15 cellular contexts compared by ENCODE assay signal in the genomic region with DNA sequence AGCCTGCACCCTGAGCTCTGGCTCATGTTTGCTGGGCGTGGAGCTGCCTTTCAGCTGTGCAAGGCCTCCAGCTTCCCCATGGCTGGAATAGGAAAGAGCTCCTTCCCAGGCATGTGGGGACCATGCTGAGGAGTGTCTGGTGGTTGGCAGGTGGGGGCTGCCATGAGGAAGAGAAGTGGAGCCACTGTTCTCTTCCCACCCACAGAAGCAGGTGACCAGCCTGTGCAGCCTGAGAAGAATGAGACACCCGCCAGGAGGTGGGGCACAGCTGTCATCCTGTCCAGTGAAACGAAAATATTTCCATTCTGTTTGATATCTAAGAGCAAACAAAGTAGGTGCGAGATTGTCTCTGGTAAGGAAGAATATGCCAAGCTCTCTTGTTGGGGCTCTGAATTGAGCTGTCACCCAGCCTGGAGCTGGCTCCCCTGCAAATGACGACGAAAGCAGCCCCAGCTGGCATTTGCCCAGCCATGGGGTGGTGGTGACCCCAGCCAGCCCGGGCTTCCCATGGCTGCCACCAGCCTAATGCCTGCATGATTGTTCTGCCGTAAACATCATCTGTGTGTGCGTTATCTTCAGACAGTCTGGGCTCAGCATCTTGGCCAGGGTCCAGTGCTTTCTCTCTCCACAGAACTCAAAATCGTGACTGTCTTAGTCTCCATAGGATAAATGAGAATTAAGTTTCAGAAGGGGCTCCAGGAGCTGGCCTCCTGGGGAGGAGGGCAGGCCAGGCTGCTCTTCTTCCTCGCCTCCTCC.
A peak's percentile ranks its signal among the peaks of the same experiment; 100 is the strongest.
DNase-seq lines count a peak whose midpoint lies in the region; ATAC-seq and TF ChIP-seq lines count a peak whose summit lies in the region.
"Had no signal": no experiment of that assay in that cellular context is flagged by ENCODE, and none has a peak within 500 bp of the region (broad histone marks: within the 10 kb centered on the region; RNA-seq: fewer than 3 reads in every experiment).

No MANE protein-coding gene starts in this region.

- H3K27me3 ChIP-seq in BLaER1: no peaks in the 10 kb centered on the region
- H3K27me3 ChIP-seq in brain microvascular endothelial cell (replicated peaks): no peaks in the 10 kb centered on the region
- peaks cover 0 to 3% of the 10 kb centered on the region in 2 experiments for H3K27me3 ChIP-seq in mesenchymal stem cell (ENCODE audit: control insufficient read depth in 1 of 2, insufficient read depth in 1 of 2, low read length in 2 of 2)
- no peaks in the 10 kb centered on the region for H3K27me3 ChIP-seq in trophoblast cell (ENCODE audit: insufficient read depth, low read length)

- H3K18ac ChIP-seq in mesenchymal stem cell (ENCODE audit: low read depth in 1 of 2, low read length in 2 of 2): no peak overlapping the region
- H3K18ac ChIP-seq in trophoblast cell (ENCODE audit: low read length): no peak overlapping the region

- H2BK5ac ChIP-seq in mesenchymal stem cell (ENCODE audit: low read depth, low read length, poor library complexity, severe bottlenecking) (no peak overlapping the region), trophoblast cell (ENCODE audit: low read depth, low read length, poor library complexity) (no peak overlapping the region)

- no peak overlapping the region for H3K23ac ChIP-seq in mesenchymal stem cell (ENCODE audit: low read length in 2 of 2)
- no peak overlapping the region for H3K23ac ChIP-seq in trophoblast cell (ENCODE audit: low read length)

- H4K91ac ChIP-seq in mesenchymal stem cell (ENCODE audit: low read length): no peak overlapping the region
- no peak overlapping the region for H4K91ac ChIP-seq in trophoblast cell (ENCODE audit: low read depth, low read length)

- no peak overlapping the region for H2AK5ac ChIP-seq in mesenchymal stem cell (ENCODE audit: low read length, severe bottlenecking)
- no peak overlapping the region for H2AK5ac ChIP-seq in trophoblast cell (ENCODE audit: low read length)

- H4K20me1 ChIP-seq in BLaER1: no peaks in the 10 kb centered on the region

- H3K4ac ChIP-seq in mesenchymal stem cell (ENCODE audit: low read depth in 1 of 2, low read length in 2 of 2): peak overlapping the region in 1 of 2 experiments; percentile 71
- no peak overlapping the region for H3K4ac ChIP-seq in trophoblast cell (ENCODE audit: low read depth, low read length)

- H3K9ac ChIP-seq in BLaER1 (no peak overlapping the region), mesenchymal stem cell (ENCODE audit: low read length) (no peak overlapping the region), trophoblast cell (ENCODE audit: low read length) (no peak overlapping the region)

- H2BK120ac ChIP-seq in mesenchymal stem cell (ENCODE audit: low read depth, low read length): no peak overlapping the region
- H2BK120ac ChIP-seq in trophoblast cell (ENCODE audit: insufficient read depth, low read length, poor library complexity): no peak overlapping the region

- H3K27ac ChIP-seq in BLaER1 (no peak overlapping the region), brain microvascular endothelial cell (no peak overlapping the region), mesenchymal stem cell (ENCODE audit: low read length, poor library complexity, severe bottlenecking) (no peak overlapping the region), trophoblast cell (ENCODE audit: low read depth, low read length) (no peak overlapping the region)
- H3K27ac ChIP-seq: gastrocnemius medialis, RWPE1 had no signal

- H3K4me1 ChIP-seq in BLaER1 (peaks cover 35% of the 10 kb centered on the region), mesenchymal stem cell (ENCODE audit: control insufficient read depth, insufficient read depth, low read depth, low read length) (no peaks in the 10 kb centered on the region), trophoblast cell (ENCODE audit: control insufficient read depth in 1 of 2, insufficient read depth in 2 of 2, low read length in 2 of 2) (no peaks in the 10 kb centered on the region)

- H3K4me3 ChIP-seq in BLaER1 (no peak overlapping the region), brain microvascular endothelial cell (ENCODE audit: low read depth, low read length) (no peak overlapping the region), mesenchymal stem cell (ENCODE audit: insufficient read depth in 1 of 2, low read depth in 1 of 2, low read length in 2 of 2) (no peak overlapping the region), trophoblast cell (ENCODE audit: low read depth, low read length) (no peak overlapping the region)
- H3K4me3 ChIP-seq: gastrocnemius medialis had no signal

- H3K14ac ChIP-seq in mesenchymal stem cell (ENCODE audit: low read length in 2 of 2) (peak overlapping the region in 1 of 2 experiments; percentile 58), trophoblast cell (ENCODE audit: low read length) (no peak overlapping the region)

- DNase-seq in NCI-H146 treated with DMSO at 0.1 percent for 48 hours (lab: John Stamatoyannopoulos, UW; ENCODE audit: unreplicated experiment) (peak; percentile 24), brain microvascular endothelial cell (peak; percentile 71), mesenchymal stem cell (peak; percentile 19), trophoblast cell (no peak)
- no peak for DNase-seq in stimulated activated CD4-positive, alpha-beta T cell treated with anti-CD3 and anti-CD28 coated beads, Interleukin-4, amount 100 ng/mL, for 4 hours
- DNase-seq: activated CD8-positive, alpha-beta memory T cell treated with anti-CD3 and anti-CD28 coated beads for 24 hours; gastrocnemius medialis; GDM1; stimulated activated CD4-positive, alpha-beta T cell treated with anti-CD3 and anti-CD28 coated beads, Interleukin-4, amount 100 ng/mL, for 24 hours; stimulated activated naive CD8-positive, alpha-beta T cell treated with anti-CD3 and anti-CD28 coated beads, Interleukin-15, Interleukin-2, amounts not matched to agents 100 U/mL and 50 U/mL, for 24 hours had no signal

- H4K12ac ChIP-seq in trophoblast cell (ENCODE audit: low read depth, low read length): no peak overlapping the region

- H3K79me1 ChIP-seq in mesenchymal stem cell (replicated peaks; ENCODE audit: low read length, poor library complexity, severe bottlenecking) (no peaks in the 10 kb centered on the region), trophoblast cell (ENCODE audit: low read length) (no peaks in the 10 kb centered on the region)

- H2BK12ac ChIP-seq in mesenchymal stem cell (ENCODE audit: low read length in 2 of 2) (peak overlapping the region in 1 of 2 experiments; percentile 64), trophoblast cell (ENCODE audit: low read length) (no peak overlapping the region)

- H3K9me3 ChIP-seq in BLaER1 (no peaks in the 10 kb centered on the region), mesenchymal stem cell (ENCODE audit: control insufficient read depth, low read length) (no peaks in the 10 kb centered on the region), trophoblast cell (ENCODE audit: insufficient read depth, low read depth, low read length) (peaks cover 1% of the 10 kb centered on the region)
- H3K9me3 ChIP-seq: gastrocnemius medialis had no signal

- 84% methylated on average over 10 of the region's 11 CpGs for WGBS in mesenchymal stem cell
- WGBS in trophoblast cell (ENCODE audit: extremely low coverage, insufficient coverage, insufficient read length): no CpG with 5 or more reads among the region's 11 CpGs

- H2BK15ac ChIP-seq in mesenchymal stem cell (ENCODE audit: low read depth, poor library complexity, severe bottlenecking): peak overlapping the region; percentile 32

- H2AFZ ChIP-seq in mesenchymal stem cell (ENCODE audit: low read depth, low read length) (no peak overlapping the region), trophoblast cell (ENCODE audit: insufficient read depth, low read length, poor library complexity) (no peak overlapping the region)

- TF ChIP-seq CTCF in brain microvascular endothelial cell (IDR thresholded peaks at IDR 0.05; ENCODE audit: low read depth, low read length, missing control alignments): no peak

- in situ Hi-C loops in brain microvascular endothelial cell (cut with HindIII; ENCODE audit: low pct_ligation_motif_present, low sequenced_read_pairs): no loop called here

- H3K79me2 ChIP-seq in trophoblast cell (ENCODE audit: control insufficient read depth, insufficient read depth, low read length, poor library complexity): no peaks in the 10 kb centered on the region

- no peak for ATAC-seq in GM19328 (IDR thresholded peaks at IDR 0.05; ENCODE audit: unreplicated experiment)
- no peak for ATAC-seq in HG02623 (IDR thresholded peaks at IDR 0.05; ENCODE audit: unreplicated experiment)
- ATAC-seq: activated naive CD4-positive, alpha-beta T cell treated with anti-CD3 and anti-CD28 coated beads, Interleukin-2, amount 50 U/mL, for 72 hours; gastrocnemius medialis; stimulated activated naive CD8-positive, alpha-beta T cell treated with anti-CD3 and anti-CD28 coated beads, Interleukin-15, Interleukin-2, amounts not matched to agents 100 U/mL and 50 U/mL, for 24 hours had no signal

- no peaks in the 10 kb centered on the region for H3K36me3 ChIP-seq in BLaER1
- no peaks in the 10 kb centered on the region for H3K36me3 ChIP-seq in brain microvascular endothelial cell (replicated peaks)
- H3K36me3 ChIP-seq in mesenchymal stem cell (ENCODE audit: control insufficient read depth in 1 of 2, insufficient read depth in 2 of 2, low read depth in 1 of 2, low read length in 2 of 2): no peaks in the 10 kb centered on the region
- no peaks in the 10 kb centered on the region for H3K36me3 ChIP-seq in trophoblast cell (ENCODE audit: control insufficient read depth in 1 of 2, insufficient read depth in 2 of 2, low read length in 2 of 2)
- H3K36me3 ChIP-seq: gastrocnemius medialis had no signal

- H4K8ac ChIP-seq in mesenchymal stem cell (ENCODE audit: low read length) (no peak overlapping the region), trophoblast cell (ENCODE audit: low read depth, low read length) (no peak overlapping the region)

- H3K4me2 ChIP-seq in BLaER1 (peak overlapping the region; percentile 24; the same call in 1 of the 2 replicates), mesenchymal stem cell (ENCODE audit: low read length, poor library complexity, severe bottlenecking) (no peak overlapping the region), trophoblast cell (ENCODE audit: low read length) (no peak overlapping the region)

Comparison
In these comparisons a context has a peak if more than half of its experiments do, and no peak if none do; other contexts are left out.
1. DNase-seq: peak in NCI-H146 treated with DMSO at 0.1 percent for 48 hours (single experiment), brain microvascular endothelial cell (single experiment) and mesenchymal stem cell (single experiment); none in trophoblast cell (0 of 2) and stimulated activated CD4-positive, alpha-beta T cell treated with anti-CD3 and anti-CD28 coated beads, Interleukin-4, amount 100 ng/mL, for 4 hours (0 of 2).